In the genomic region with DNA sequence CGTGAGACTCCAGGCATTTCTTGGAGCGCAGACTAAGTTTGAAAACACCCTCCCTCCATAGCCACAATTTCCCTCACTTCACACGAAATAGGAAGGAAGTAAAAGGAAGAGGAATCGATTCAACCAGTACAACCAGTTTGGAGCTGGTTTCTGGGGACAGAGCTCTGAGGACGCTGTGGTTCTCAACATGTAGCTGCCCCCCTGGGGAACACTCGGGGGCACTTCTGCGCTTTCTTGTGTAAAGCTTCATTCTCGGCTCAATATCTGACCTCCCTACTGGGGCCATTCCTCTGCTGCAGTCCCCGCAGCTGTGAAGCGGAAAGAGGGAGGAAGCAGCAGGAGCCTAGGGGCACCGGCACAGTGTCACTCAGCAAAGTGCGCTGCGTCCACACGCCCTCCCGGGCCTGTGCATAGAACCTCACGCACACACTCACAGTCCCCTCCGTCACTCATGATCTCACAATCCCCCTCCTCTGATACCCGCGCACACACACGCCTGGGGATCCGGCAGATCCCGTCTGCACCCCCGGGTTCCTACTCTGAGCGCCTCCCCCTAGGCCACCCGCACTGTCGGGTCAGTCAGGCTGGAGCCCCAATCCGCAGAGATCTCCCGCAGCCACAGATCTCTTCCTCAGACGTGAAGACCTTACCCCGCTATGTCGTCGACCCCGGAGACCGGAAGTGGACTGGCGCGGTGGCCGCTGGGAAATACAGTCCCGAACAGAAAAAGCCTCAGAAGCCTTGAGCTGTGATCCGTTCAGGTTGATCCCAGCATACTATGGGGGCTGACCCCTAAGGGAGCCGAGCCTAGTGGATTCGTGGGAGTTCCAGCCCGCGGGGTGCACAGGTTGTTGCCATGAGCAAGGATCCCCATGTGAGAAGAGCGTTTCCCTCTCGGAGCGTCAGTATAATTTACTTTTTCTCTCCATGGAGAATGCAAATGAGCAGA, we compare ENCODE assay signal across 8 cellular contexts. TPM values are rescaled to one million over a fixed set of nuclear protein-coding genes. Genes with fewer than 3 reads are reported as not detected.
DNase-seq lines count a peak whose midpoint lies in the region; ATAC-seq, FAIRE-seq and TF ChIP-seq lines count a peak whose summit lies in the region.

Gene ZNF780A (minus strand): TSS at position 688 of the 949 bp plus-strand sequence. CDS start 6,190 bp downstream, outside the sequence.

- H3K27ac ChIP-seq in A549 (peak within 1 kb of the TSS; percentile 84 to 92), coronary artery (peak within 1 kb of the TSS; percentile 82 to 96)

- TF ChIP-seq POLR2A in A549 (IDR thresholded peaks at IDR 0.05; ENCODE audit: low read length), result peak; percentile 94

- peaks cover 4% of the 10 kb centered on the region for H3K27me3 Mint-ChIP-seq in activated CD4-positive, alpha-beta T cell treated with anti-CD3 and anti-CD28 coated beads, Interleukin-2, amount 10 ng/mL, durations not matched to agents 7 days and 5 days

- H3K4me1 ChIP-seq in A549, result peaks cover 6% of the 10 kb centered on the region; the same call in 2 of the 3 replicates

- H3K4me2 ChIP-seq in A549, result peak within 1 kb of the TSS; percentile 63

- POLR2A ChIA-PET in A549 (lab: Yijun Ruan, JAX), result interaction anchor here (0.6 to 1.5 kb wide), 10 partner anchors 25 to 277 kb away, joined by 3 to 8 read pairs (median 4); partner anchors contain the start of genes DYRK1B, MAP3K10, PSMC4 and ZNF546
- POLR2A ChIA-PET in activated CD4-positive, alpha-beta T cell treated with anti-CD3 and anti-CD28 coated beads, Interleukin-2, amount 10 ng/mL, durations not matched to agents 7 days and 5 days (lab: Charles Lee), result interaction anchor here (0.7 kb wide), 1 partner anchor 35 kb away, joined by 3 read pairs; no protein-coding TSS in a partner anchor

- H3K27ac Mint-ChIP-seq in activated CD4-positive, alpha-beta T cell treated with anti-CD3 and anti-CD28 coated beads, Interleukin-2, amount 10 ng/mL, durations not matched to agents 7 days and 5 days, result peak within 1 kb of the TSS; percentile 99

- FAIRE-seq in A549 (lab: Jason Lieb, UNC), result peak; percentile 100

- ATAC-seq in A549 (peak; percentile 96 to 98), GM18868 (IDR thresholded peaks at IDR 0.05; ENCODE audit: unreplicated experiment) (peak; percentile 58), HG03342 (IDR thresholded peaks at IDR 0.05; ENCODE audit: unreplicated experiment) (peak; percentile 65)

- peak; percentile 89 to 97 for DNase-seq in A549 (ENCODE audit: low read depth in 1 of 2, low spot score in 1 of 2)
- DNase-seq in NCI-H524 treated with DMSO at 0.1 percent for 48 hours (lab: John Stamatoyannopoulos, UW), result peak; percentile 66
- DNase-seq in activated CD4-positive, alpha-beta T cell treated with anti-CD3 and anti-CD28 coated beads, Interleukin-2, amount 10 ng/mL, durations not matched to agents 7 days and 5 days, result peak; percentile 83
- peak; percentile 80 for DNase-seq in coronary artery (ENCODE audit: low spot score)
- DNase-seq in kidney tubule cell (ENCODE audit: low spot score), result peak; percentile 78
- peak; percentile 28 to 50 for DNase-seq in stimulated activated CD4-positive, alpha-beta T cell treated with anti-CD3 and anti-CD28 coated beads, Interleukin-1b, Interleukin-23, amount 100 ng/mL, for 1 hour (ENCODE audit: low read depth in 2 of 2)

- peak in 1 of 2 experiments; percentile 25; a peak in 1 of 5 replicates for TF ChIP-seq EP300 in A549 (IDR thresholded peaks at IDR 0.05)

- peaks cover 20% of the 10 kb centered on the region for H3K36me3 Mint-ChIP-seq in activated CD4-positive, alpha-beta T cell treated with anti-CD3 and anti-CD28 coated beads, Interleukin-2, amount 10 ng/mL, durations not matched to agents 7 days and 5 days (ENCODE audit: low read depth)

- H3K9me3 ChIP-seq in A549, result peaks cover 21% of the 10 kb centered on the region

- TF ChIP-seq RAD21 in A549 (conservative IDR thresholded peaks at IDR 0.05 in 1 of 2, IDR thresholded peaks at IDR 0.05 in 1 of 2), result no peak

- H3K4me3 ChIP-seq in A549 (peak within 1 kb of the TSS; percentile 67), coronary artery (peak within 1 kb of the TSS; percentile 89)

- peaks cover 36% of the 10 kb centered on the region for H3K4me1 Mint-ChIP-seq in activated CD4-positive, alpha-beta T cell treated with anti-CD3 and anti-CD28 coated beads, Interleukin-2, amount 10 ng/mL, durations not matched to agents 7 days and 5 days

- CTCF ChIA-PET in A549 (lab: Yijun Ruan, JAX), result interaction anchor here (1.3 to 7.1 kb wide), 4 partner anchors 34 to 298 kb away, joined by 3 to 38 read pairs (median 5); partner anchors contain the start of genes PSMC4 and ZNF780B
- CTCF ChIA-PET in activated CD4-positive, alpha-beta T cell treated with anti-CD3 and anti-CD28 coated beads, Interleukin-2, amount 10 ng/mL, durations not matched to agents 7 days and 5 days (lab: Charles Lee), result no interaction called here

- 2% methylated on average over 46 of the region's 46 CpGs for WGBS in A549 (ENCODE audit: missing lambda C conversion rate)

- TF ChIP-seq CTCF in A549 (IDR thresholded peaks at IDR 0.05) (no peak), coronary artery (IDR thresholded peaks at IDR 0.05) (no peak)

- peak within 1 kb of the TSS; percentile 98 for H3K4me3 Mint-ChIP-seq in activated CD4-positive, alpha-beta T cell treated with anti-CD3 and anti-CD28 coated beads, Interleukin-2, amount 10 ng/mL, durations not matched to agents 7 days and 5 days

- peaks cover 13% of the 10 kb centered on the region for H3K9me3 Mint-ChIP-seq in activated CD4-positive, alpha-beta T cell treated with anti-CD3 and anti-CD28 coated beads, Interleukin-2, amount 10 ng/mL, durations not matched to agents 7 days and 5 days

TF ChIP-seq in A549, 52 proteins besides CTCF, POLR2A, EP300 and RAD21 (continues in another document):
- TF ChIP-seq SMC3 (IDR thresholded peaks at IDR 0.05), result peak; percentile 23; the same call in 2 of the 3 replicates
- TF ChIP-seq MAZ (IDR thresholded peaks at IDR 0.05; ENCODE audit: borderline replicate concordance, low read depth, low read length), result 0 out of 2 replicates have a peak, but pooled peaks have one; percentile 13
- TF ChIP-seq ELK1 (IDR thresholded peaks at IDR 0.05; ENCODE audit: low read depth, low read length), result 0 out of 2 replicates have a peak, but pooled peaks have one; percentile 78
- peak; percentile 94 for TF ChIP-seq BCL3 (IDR thresholded peaks at IDR 0.05)
- 0 out of 2 replicates have a peak, but pooled peaks have one; percentile 30 for TF ChIP-seq HMGXB4 (CRISPR knock-in tag; IDR thresholded peaks at IDR 0.05; ENCODE audit: borderline replicate concordance)
- TF ChIP-seq BHLHE40 (IDR thresholded peaks at IDR 0.05; ENCODE audit: low read depth, low read length), result 0 out of 2 replicates have a peak, but pooled peaks have one; percentile 17
- peak; percentile 59 for TF ChIP-seq MAX (IDR thresholded peaks at IDR 0.05)
- TF ChIP-seq NPAS2 (CRISPR knock-in tag; IDR thresholded peaks at IDR 0.05; ENCODE audit: borderline replicate concordance), result no peak
- no peak for TF ChIP-seq MYC (IDR thresholded peaks at IDR 0.05; ENCODE audit: borderline replicate concordance, low read length)
- TF ChIP-seq JUN (IDR thresholded peaks at IDR 0.05), result peak; percentile 62 to 95; a peak in 4 of 5 replicates
- TF ChIP-seq TFCP2L1 (CRISPR knock-in tag; IDR thresholded peaks at IDR 0.05), result 0 out of 2 replicates have a peak, but pooled peaks have one; percentile 42

RNA-seq across cellular contexts. Expression of gene ZNF780A, which starts in this region (rescaled TPM):
- polyA plus RNA-seq in A549 (2011; rRNA removed) (39.3 and 48.1 TPM in 2 replicates), A549 (2017; fragmentation: RNase III; extraction: RNeasy Plus Mini Kit Qiagen cat#74134 plus additional on column Dnase treatment) (32.8 to 37.9 TPM (median 35.4 TPM) in 3 replicates)
- polyA plus RNA-seq in A549 (2012; cell fraction: cytosol; rRNA removed), result 18.2 and 22.6 TPM in 2 replicates
- polyA plus RNA-seq in A549 (2012; cell fraction: nucleus; rRNA removed), result 5.3 and 11.4 TPM in 2 replicates
- polyA minus RNA-seq in A549 (2011; rRNA and poly(A)+ RNA removed), result 22.7 and 40.3 TPM in 2 replicates
- total RNA-seq in activated CD4-positive, alpha-beta T cell treated with anti-CD3 and anti-CD28 coated beads, Interleukin-2, amount 10 ng/mL, durations not matched to agents 7 days and 5 days, result 10 to 100 TPM; 24.1 to 24.5 TPM

Comparison
In these comparisons a context has a peak if more than half of its experiments do, and no peak if none do; other contexts are left out.
1. Peak in every context shown above with its lines: DNase-seq, ATAC-seq, H3K4me3 ChIP-seq and H3K27ac ChIP-seq.
2. DNase-seq: peak in every context shown above with its lines; median percentile 93 in A549; 83 in activated CD4-positive, alpha-beta T cell treated with anti-CD3 and anti-CD28 coated beads, Interleukin-2, amount 10 ng/mL, durations not matched to agents 7 days and 5 days; 80 in coronary artery; 78 in kidney tubule cell; 66 in NCI-H524 treated with DMSO at 0.1 percent for 48 hours; 39 in stimulated activated CD4-positive, alpha-beta T cell treated with anti-CD3 and anti-CD28 coated beads, Interleukin-1b, Interleukin-23, amount 100 ng/mL, for 1 hour.